ENCODE assay signal across 23 cellular contexts in the genomic region with DNA sequence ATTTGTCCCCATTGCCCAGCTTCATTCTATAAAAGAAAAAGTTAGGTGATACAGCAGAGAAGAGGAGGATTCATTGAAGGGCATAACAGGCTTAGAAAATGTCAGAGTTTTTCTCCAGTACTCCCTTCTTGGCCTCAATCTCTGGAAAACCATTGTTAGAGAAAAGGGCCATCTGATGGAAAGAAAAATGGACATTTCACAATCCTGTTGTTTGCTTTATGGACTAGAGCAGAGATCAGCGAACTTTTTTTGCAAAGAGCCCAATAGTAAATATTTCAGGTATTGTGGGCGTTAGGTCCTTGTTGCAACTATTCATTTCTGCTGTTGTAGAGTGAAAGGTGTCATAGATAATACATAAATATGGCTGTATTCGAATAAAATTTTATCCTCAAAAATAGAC.
A peak's percentile ranks its signal among the peaks of the same experiment; 100 is the strongest.
DNase-seq lines count a peak whose midpoint lies in the region; ATAC-seq and TF ChIP-seq lines count a peak whose summit lies in the region.
"Had no signal": no experiment of that assay in that cellular context is flagged by ENCODE, and none has a peak within 500 bp of the region (broad histone marks: within the 10 kb centered on the region; RNA-seq: fewer than 3 reads in every experiment).

No MANE protein-coding gene starts in this region.

- H3K27ac ChIP-seq in liver (ENCODE audit: low read depth in 1 of 2, low read length in 2 of 2) = no peak overlapping the region
- H3K27ac ChIP-seq: BLaER1 had no signal

- H3K9me3 Mint-ChIP-seq in activated naive CD8-positive, alpha-beta T cell treated with anti-CD3 and anti-CD28 coated beads, Interleukin-2, amount 50 U/mL, for 24 hours = no peaks in the 10 kb centered on the region
- H3K9me3 Mint-ChIP-seq: CD8-positive, alpha-beta memory T cell had no signal

- H3K4me1 ChIP-seq in liver (ENCODE audit: control insufficient read depth in 4 of 4, insufficient read depth in 4 of 4, low read length in 3 of 4) = no peaks in the 10 kb centered on the region
- H3K4me1 ChIP-seq: BE2C had no signal

- H3K36me3 Mint-ChIP-seq in activated naive CD8-positive, alpha-beta T cell treated with anti-CD3 and anti-CD28 coated beads, Interleukin-2, amount 50 U/mL, for 24 hours (ENCODE audit: low read depth) = no peaks in the 10 kb centered on the region
- H3K36me3 Mint-ChIP-seq: CD14-positive monocyte; CD4-positive, CD25-positive, alpha-beta regulatory T cell had no signal

- TF ChIP-seq RAD21 in liver (IDR thresholded peaks at IDR 0.05) = peak in 1 of 2 donors; percentile 27

- H3K4me3 Mint-ChIP-seq in activated naive CD8-positive, alpha-beta T cell treated with anti-CD3 and anti-CD28 coated beads, Interleukin-2, amount 50 U/mL, for 24 hours = no peak overlapping the region
- H3K4me3 Mint-ChIP-seq: CD14-positive monocyte; CD4-positive, alpha-beta memory T cell; CD4-positive, CD25-positive, alpha-beta regulatory T cell; CD8-positive, alpha-beta memory T cell had no signal

- H3K27ac Mint-ChIP-seq in activated naive CD8-positive, alpha-beta T cell treated with anti-CD3 and anti-CD28 coated beads, Interleukin-2, amount 50 U/mL, for 24 hours = no peak overlapping the region
- H3K27ac Mint-ChIP-seq: CD14-positive monocyte; CD4-positive, alpha-beta memory T cell; CD4-positive, CD25-positive, alpha-beta regulatory T cell; CD8-positive, alpha-beta memory T cell had no signal

- H3K36me3 ChIP-seq in liver (ENCODE audit: control insufficient read depth in 4 of 4, insufficient read depth in 3 of 4, low read depth in 1 of 4, low read length in 3 of 4) = no peaks in the 10 kb centered on the region
- H3K36me3 ChIP-seq: BE2C, BLaER1 had no signal

- DNase-seq in left lobe of liver (ENCODE audit: low spot score) = no peak
- DNase-seq in NCI-H748 (lab: John Stamatoyannopoulos, UW; ENCODE audit: unreplicated experiment) = no peak
- DNase-seq in activated naive CD8-positive, alpha-beta T cell treated with anti-CD3 and anti-CD28 coated beads, Interleukin-2, amount 50 U/mL, for 24 hours = no peak
- DNase-seq in NCI-H1105 (lab: John Stamatoyannopoulos, UW) = no peak
- DNase-seq: 8988T; ACHN; BE2C; C1 segment of cervical spinal cord; CD4-positive, alpha-beta memory T cell; CD4-positive, CD25-positive, alpha-beta regulatory T cell; CD8-positive, alpha-beta memory T cell; COR-L47; DMS 273 treated with DMSO at 0.1 percent for 48 hours; DMS153; DMS53; DMS79; DND-41; EL; GDM1 had no signal

- no peaks in the 10 kb centered on the region for H3K9me3 ChIP-seq in liver (ENCODE audit: control insufficient read depth in 4 of 4, low read length in 3 of 4)
- H3K9me3 ChIP-seq: BE2C had no signal

- no peaks in the 10 kb centered on the region for H3K4me1 Mint-ChIP-seq in activated naive CD8-positive, alpha-beta T cell treated with anti-CD3 and anti-CD28 coated beads, Interleukin-2, amount 50 U/mL, for 24 hours
- H3K4me1 Mint-ChIP-seq: CD14-positive monocyte; CD8-positive, alpha-beta memory T cell had no signal

- H3K9ac ChIP-seq in liver (ENCODE audit: low read depth in 1 of 2, low read length in 2 of 2) = no peak overlapping the region
- H3K9ac ChIP-seq: BLaER1 had no signal

- H3K27me3 Mint-ChIP-seq in activated naive CD8-positive, alpha-beta T cell treated with anti-CD3 and anti-CD28 coated beads, Interleukin-2, amount 50 U/mL, for 24 hours = no peaks in the 10 kb centered on the region
- H3K27me3 Mint-ChIP-seq: CD8-positive, alpha-beta memory T cell had no signal

- ATAC-seq in left lobe of liver = peak; percentile 60
- no peak for ATAC-seq in activated naive CD8-positive, alpha-beta T cell treated with anti-CD3 and anti-CD28 coated beads, Interleukin-2, amount 50 U/mL, for 24 hours
- ATAC-seq: GM12878 had no signal

- H3K27me3 ChIP-seq in liver (ENCODE audit: control insufficient read depth in 4 of 4, insufficient read depth in 4 of 4, low read length in 3 of 4) = peaks cover 0 to 2% (median 0%) of the 10 kb centered on the region in 4 donors
- H3K27me3 ChIP-seq: BE2C, BLaER1 had no signal

- TF ChIP-seq CTCF in liver (IDR thresholded peaks at IDR 0.05; ENCODE audit: low read depth, low read length, missing input control) = no peak

- no peak overlapping the region for H3K4me3 ChIP-seq in liver (ENCODE audit: low read depth in 1 of 3, low read length in 3 of 3)
- H3K4me3 ChIP-seq: BLaER1, GM12878 had no signal

- 53% methylated on average over 3 of the region's 3 CpGs for WGBS in liver

TF ChIP-seq in liver, 16 proteins besides CTCF, POLR2A, EP300 and RAD21:
- TF ChIP-seq MAX (IDR thresholded peaks at IDR 0.05) (peak; percentile 25), FOXA1 (IDR thresholded peaks at IDR 0.05) (no peak), YY1 (IDR thresholded peaks at IDR 0.05) (peak; percentile 20), FOXA2 (IDR thresholded peaks at IDR 0.05) (peak; percentile 57), EGR1 (IDR thresholded peaks at IDR 0.05; ENCODE audit: low read depth in 2 of 2) (peak; percentile 14 to 65), HNF4G (IDR thresholded peaks at IDR 0.05) (no peak), RXRA (IDR thresholded peaks at IDR 0.05) (peak; percentile 44 to 74), HNF4A (conservative IDR thresholded peaks at IDR 0.05) (peak; percentile 47 to 62), SP1 (IDR thresholded peaks at IDR 0.05) (peak; percentile 44), ZBTB33 (IDR thresholded peaks at IDR 0.05) (peak; percentile 38)
